1 cellular context compared by ENCODE assay signal in genomic region chr12:116337312-116337711, GRCh38.
TF ChIP-seq lines count a peak whose summit lies in the region.

No MANE protein-coding gene starts in this region.

TF ChIP-seq in GM12878, 131 proteins besides CTCF, POLR2A, EP300 and RAD21:
- TF ChIP-seq ZBTB33 (IDR thresholded peaks at IDR 0.05) (no peak), MYB (IDR thresholded peaks at IDR 0.05; ENCODE audit: borderline replicate concordance, low read depth, low read length) (no peak), MEF2B (IDR thresholded peaks at IDR 0.05; ENCODE audit: partially characterized antibody, poor library complexity, severe bottlenecking) (no peak), TCF12 (IDR thresholded peaks at IDR 0.05; ENCODE audit: low read depth, low read length) (no peak), HCFC1 (IDR thresholded peaks at IDR 0.05; ENCODE audit: low read length) (no peak), ZNF384 (IDR thresholded peaks at IDR 0.05; ENCODE audit: borderline replicate concordance, low read depth, low read length) (no peak), MTA2 (IDR thresholded peaks at IDR 0.05; ENCODE audit: low read depth) (no peak), ZBTB40 (IDR thresholded peaks at IDR 0.05; ENCODE audit: borderline replicate concordance) (no peak), CHD1 (IDR thresholded peaks at IDR 0.05; ENCODE audit: low read depth, low read length) (no peak), FOXK2 (IDR thresholded peaks at IDR 0.05) (no peak), POLR2AphosphoS2 (IDR thresholded peaks at IDR 0.05; ENCODE audit: low read depth, low read length) (no peak), E2F8 (IDR thresholded peaks at IDR 0.05; ENCODE audit: low read depth, partially characterized antibody) (no peak), CHD2 (IDR thresholded peaks at IDR 0.05; ENCODE audit: borderline replicate concordance, low read depth, low read length) (no peak), NFYA (IDR thresholded peaks at IDR 0.05; ENCODE audit: borderline replicate concordance, low read depth, low read length) (no peak), CREM (IDR thresholded peaks at IDR 0.05; ENCODE audit: low read depth) (no peak), ETV6 (conservative IDR thresholded peaks at IDR 0.05 in 1 of 2, IDR thresholded peaks at IDR 0.05 in 1 of 2; ENCODE audit: borderline replicate concordance in 1 of 2, low read depth in 1 of 2) (no peak), SKIL (IDR thresholded peaks at IDR 0.05; ENCODE audit: low read depth, poor library complexity, severe bottlenecking) (no peak), EGR1 (IDR thresholded peaks at IDR 0.05; ENCODE audit: borderline replicate concordance in 1 of 2, low read depth in 2 of 2, low read length in 2 of 2) (no peak)
TF ChIP-seq in GM12878: peak in this region for 0.
